1 cellular context compared by ENCODE assay signal in the genomic region with DNA sequence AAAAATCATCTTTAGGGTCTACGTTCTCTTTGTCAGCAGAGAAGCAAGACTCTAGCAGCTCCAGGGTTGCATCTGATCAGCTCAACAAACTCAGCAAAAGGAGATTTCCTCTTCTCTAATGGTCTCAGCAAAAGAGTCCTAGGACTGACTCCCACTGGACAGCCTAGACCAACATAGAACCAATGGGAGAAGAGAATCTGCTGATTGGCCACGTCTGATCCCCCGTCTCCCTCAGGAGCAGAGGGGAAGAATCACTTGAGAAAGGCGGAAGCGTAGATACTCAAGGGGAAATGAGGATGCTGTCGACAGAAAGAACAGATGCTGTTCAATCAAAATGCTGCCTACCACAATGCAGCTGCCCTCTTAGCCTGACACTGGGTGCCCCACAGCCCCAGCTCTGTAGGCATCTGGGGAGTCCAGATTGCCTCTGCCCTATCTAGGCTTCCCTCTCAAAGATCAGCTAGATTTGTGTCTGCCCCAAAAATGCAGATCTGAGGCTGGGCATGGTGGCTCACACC.
TF ChIP-seq lines count a peak whose summit lies in the region.

No MANE protein-coding gene starts in this region.

TF ChIP-seq in IMR-90, 13 proteins besides CTCF, POLR2A, EP300 and RAD21 (continued from another document):
- TF ChIP-seq, protein P1, sequence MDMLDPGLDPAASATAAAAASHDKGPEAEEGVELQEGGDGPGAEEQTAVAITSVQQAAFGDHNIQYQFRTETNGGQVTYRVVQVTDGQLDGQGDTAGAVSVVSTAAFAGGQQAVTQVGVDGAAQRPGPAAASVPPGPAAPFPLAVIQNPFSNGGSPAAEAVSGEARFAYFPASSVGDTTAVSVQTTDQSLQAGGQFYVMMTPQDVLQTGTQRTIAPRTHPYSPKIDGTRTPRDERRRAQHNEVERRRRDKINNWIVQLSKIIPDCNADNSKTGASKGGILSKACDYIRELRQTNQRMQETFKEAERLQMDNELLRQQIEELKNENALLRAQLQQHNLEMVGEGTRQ (IDR thresholded peaks at IDR 0.05; ENCODE audit: low read depth, low read length), result no peak
- TF ChIP-seq CHD1 (IDR thresholded peaks at IDR 0.05; ENCODE audit: low read depth, low read length), result no peak
- TF ChIP-seq NFE2L2 (IDR thresholded peaks at IDR 0.05; ENCODE audit: low read depth, low read length), result no peak
- TF ChIP-seq, protein P2, sequence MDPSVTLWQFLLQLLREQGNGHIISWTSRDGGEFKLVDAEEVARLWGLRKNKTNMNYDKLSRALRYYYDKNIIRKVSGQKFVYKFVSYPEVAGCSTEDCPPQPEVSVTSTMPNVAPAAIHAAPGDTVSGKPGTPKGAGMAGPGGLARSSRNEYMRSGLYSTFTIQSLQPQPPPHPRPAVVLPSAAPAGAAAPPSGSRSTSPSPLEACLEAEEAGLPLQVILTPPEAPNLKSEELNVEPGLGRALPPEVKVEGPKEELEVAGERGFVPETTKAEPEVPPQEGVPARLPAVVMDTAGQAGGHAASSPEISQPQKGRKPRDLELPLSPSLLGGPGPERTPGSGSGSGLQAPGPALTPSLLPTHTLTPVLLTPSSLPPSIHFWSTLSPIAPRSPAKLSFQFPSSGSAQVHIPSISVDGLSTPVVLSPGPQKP (IDR thresholded peaks at IDR 0.05; ENCODE audit: borderline replicate concordance, low read depth, low read length), result no peak
- no peak for TF ChIP-seq BHLHE40 (IDR thresholded peaks at IDR 0.05; ENCODE audit: low read depth, low read length)
- TF ChIP-seq RFX5 (IDR thresholded peaks at IDR 0.05; ENCODE audit: low read depth, low read length), result no peak
- TF ChIP-seq MAZ (IDR thresholded peaks at IDR 0.05; ENCODE audit: borderline replicate concordance, low read depth, low read length), result no peak
- no peak for TF ChIP-seq SMC3 (IDR thresholded peaks at IDR 0.05; ENCODE audit: low read depth, low read length)
